In the genomic region with DNA sequence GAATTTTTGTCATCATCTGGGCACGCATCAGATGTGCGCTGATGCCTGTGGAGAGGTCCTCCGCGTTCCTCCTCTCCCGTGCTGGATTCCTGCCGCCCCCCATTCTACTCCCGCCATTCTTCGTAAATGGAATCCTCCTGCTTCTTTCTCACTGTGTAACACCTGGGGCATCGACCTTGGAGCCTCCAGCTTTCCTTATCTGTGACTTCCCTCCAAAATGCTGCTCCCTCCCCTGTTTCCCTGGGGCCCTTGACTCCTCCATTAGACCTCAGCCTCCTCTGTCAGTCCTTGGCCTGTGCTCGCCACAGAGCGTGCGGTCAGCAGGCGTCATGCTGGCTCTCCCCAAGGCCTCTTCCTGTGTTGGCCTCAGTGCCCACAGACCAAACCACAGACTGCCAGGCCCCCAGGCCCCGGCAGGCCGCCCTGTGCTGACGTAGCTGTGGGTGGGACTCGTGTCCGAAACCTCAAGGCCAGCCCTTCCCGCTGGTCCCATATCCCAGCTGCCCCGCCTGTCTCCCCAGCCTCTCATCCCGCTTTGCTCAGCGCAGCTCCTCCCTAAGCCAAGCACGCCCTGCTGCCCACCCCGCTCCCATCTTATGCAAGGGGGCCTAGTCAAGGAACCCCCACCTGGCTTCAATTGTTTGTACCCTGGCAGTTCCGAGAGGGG, we compare ENCODE assay signal across 8 cellular contexts. TPM values are rescaled to one million over a fixed set of nuclear protein-coding genes. Genes with fewer than 3 reads are reported as not detected.
DNase-seq lines count a peak whose midpoint lies in the region; ATAC-seq, FAIRE-seq and TF ChIP-seq lines count a peak whose summit lies in the region.

No MANE protein-coding gene starts in this region.

- TF ChIP-seq CTCF in GM13977 (IDR thresholded peaks at IDR 0.05; ENCODE audit: extremely low read depth, insufficient read depth, missing control alignments) (no peak), adrenal gland (IDR thresholded peaks at IDR 0.05) (no peak), tibial nerve (IDR thresholded peaks at IDR 0.05) (no peak), D721Med (IDR thresholded peaks at IDR 0.05; ENCODE audit: insufficient read depth, missing control alignments) (no peak)

- in situ Hi-C loops in GM13977 (cut with MboI; ENCODE audit: low pct_unique_long_range_greater_than_20kb, low sequenced_read_pairs, unreplicated experiment), result no loop called here

- H3K27ac ChIP-seq in adrenal gland (peak overlapping the region in 3 of 5 donors; percentile 31 to 71 (median 57)), tibial nerve (peak overlapping the region in 3 of 4 donors; percentile 59 to 82 (median 78))

- H3K36me3 ChIP-seq in adrenal gland (replicated peaks in 1 of 2) (no peaks in the 10 kb centered on the region), tibial nerve (no peaks in the 10 kb centered on the region)

- TF ChIP-seq POLR2A in adrenal gland (IDR thresholded peaks at IDR 0.05) (no peak), tibial nerve (IDR thresholded peaks at IDR 0.05) (no peak)

- intact Hi-C loops in adrenal gland (cut with DNase I), result no loop called here

- H3K9me3 ChIP-seq in adrenal gland (replicated peaks in 1 of 3) (no peaks in the 10 kb centered on the region), tibial nerve (no peaks in the 10 kb centered on the region)

- DNase-seq in GM13977 (ENCODE audit: low spot score) (peak; percentile 52), adrenal gland (peak; percentile 49 to 71 (median 54)), left kidney (ENCODE audit: low read depth, low spot score) (peak; percentile 62), tibial nerve (ENCODE audit: low spot score in 2 of 2) (peak in 1 of 2 donors; percentile 25), GM03348 (ENCODE audit: low spot score) (no peak), D721Med (ENCODE audit: insufficient read length, low spot score) (no peak)
- no peak for DNase-seq in stimulated activated naive CD4-positive, alpha-beta T cell treated with Interleukin-2 at 50 U/mL for 16 hours (lab: John Stamatoyannopoulos, UW)

- peaks cover 4 to 10% of the 10 kb centered on the region in 2 donors for H3K4me1 ChIP-seq in adrenal gland (replicated peaks in 1 of 2)
- peaks cover 0 to 7% (median 0%) of the 10 kb centered on the region in 4 donors for H3K4me1 ChIP-seq in tibial nerve

- no peak for FAIRE-seq in D721Med (lab: Jason Lieb, UNC)

- WGBS in adrenal gland, 4 donors, result 48 to 62% (median 53%) methylated on average over 22 to 25 of the region's 25 CpGs
- WGBS in tibial nerve, 2 donors, result 68 to 74% methylated on average over 24 to 25 of the region's 25 CpGs

- no peaks in the 10 kb centered on the region for H3K27me3 ChIP-seq in adrenal gland
- no peaks in the 10 kb centered on the region for H3K27me3 ChIP-seq in tibial nerve

- H3K4me3 ChIP-seq in adrenal gland, result peak overlapping the region in 2 of 4 donors; percentile 10 to 42
- H3K4me3 ChIP-seq in tibial nerve, result peak overlapping the region; percentile 4 to 44 (median 34)

- TF ChIP-seq EP300 in tibial nerve (IDR thresholded peaks at IDR 0.05), result no peak

- peak; percentile 67 for ATAC-seq in HG03175 (IDR thresholded peaks at IDR 0.05; ENCODE audit: unreplicated experiment)

RNA-seq across cellular contexts. Expression of gene TNFAIP8L3, which starts 17.7 kb away (rescaled TPM):
- total RNA-seq in adrenal gland (1 to 10 TPM; 1.1 to 4.5 (median 3.7) TPM), tibial nerve (10 to 100 TPM in 2 of 4 donors, 1 to 10 TPM in 2; 3.7 to 12.5 (median 10.0) TPM)
- polyA plus RNA-seq in adrenal gland, result 1 to 10 TPM; 1.4 to 4.1 (median 2.0) TPM

Comparison
In these comparisons a context has a peak if more than half of its experiments do, and no peak if none do; other contexts are left out.
1. DNase-seq: peak in GM13977 (single experiment), adrenal gland (7 of 7) and left kidney (single experiment); none in GM03348 (single experiment), D721Med (single experiment) and stimulated activated naive CD4-positive, alpha-beta T cell treated with Interleukin-2 at 50 U/mL for 16 hours (single experiment).